ENCODE assay signal across 19 cellular contexts in genomic region chr1:61781151-61781550, GRCh38. TPM values are rescaled to one million over a fixed set of nuclear protein-coding genes. Genes with fewer than 3 reads are reported as not detected.
DNase-seq lines count a peak whose midpoint lies in the region; ATAC-seq and TF ChIP-seq lines count a peak whose summit lies in the region.
"Had no signal": no experiment of that assay in that cellular context is flagged by ENCODE, and none has a peak within 500 bp of the region (broad histone marks: within the 10 kb centered on the region; RNA-seq: fewer than 3 reads in every experiment).

No MANE protein-coding gene starts in this region.

- H3K4me1 ChIP-seq in CD4-positive, CD25-positive, alpha-beta regulatory T cell (ENCODE audit: control insufficient read depth, insufficient read depth, low read length, poor library complexity, severe bottlenecking), result peaks cover 37% of the 10 kb centered on the region
- peaks cover 37% of the 10 kb centered on the region for H3K4me1 ChIP-seq in CD8-positive, alpha-beta T cell (ENCODE audit: insufficient read depth, low read length)
- H3K4me1 ChIP-seq in SJCRH30, result peaks cover 6% of the 10 kb centered on the region; the same call in 1 of the 2 replicates

- ATAC-seq in CD4-positive, CD25-positive, alpha-beta regulatory T cell (ENCODE audit: low read depth in 2 of 2), result no peak
- no peak for ATAC-seq in CD8-positive, alpha-beta T cell
- ATAC-seq in activated T-helper 17 cell treated with anti-CD3 and anti-CD28 coated beads, Interleukin-2, amount 50 U/mL, for 72 hours (replicated peaks), result no peak
- ATAC-seq in HG03354 (IDR thresholded peaks at IDR 0.05; ENCODE audit: poor library complexity, severe bottlenecking, unreplicated experiment) (no peak), HG03175 (IDR thresholded peaks at IDR 0.05; ENCODE audit: unreplicated experiment) (no peak), HG03280 (IDR thresholded peaks at IDR 0.05; ENCODE audit: unreplicated experiment) (no peak)
- ATAC-seq: activated CD4-positive, CD25-positive, alpha-beta regulatory T cell treated with anti-CD3 and anti-CD28 coated beads, Interleukin-2, amount 50 U/mL, for 24 hours had no signal

- intact Hi-C loops in CD8-positive, alpha-beta T cell (cut with DNase I, micrococcal nuclease), result loop anchor here in 1 of 2 experiments (5.0 kb wide), 1 partner anchor 39 kb away; the partner anchor contains the start of gene PATJ

- peak in 1 of 3 donors; percentile 20 for DNase-seq in CD4-positive, CD25-positive, alpha-beta regulatory T cell
- no peak for DNase-seq in CD8-positive, alpha-beta T cell
- DNase-seq in SJCRH30 (peak; percentile 6 to 54), anterior cingulate cortex (lab: John Stamatoyannopoulos, UW) (no peak)
- DNase-seq: kidney, NCI-H1417, NCI-H2081 treated with DMSO at 0.1 percent for 48 hours, NCI-H446 treated with DMSO at 0.1 percent for 48 hours, Right ventricle myocardium superior, T1000 had no signal

- peak overlapping the region in 2 of 3 donors; percentile 4 to 42 for H3K27ac Mint-ChIP-seq in CD4-positive, CD25-positive, alpha-beta regulatory T cell
- peak overlapping the region; percentile 20 for H3K27ac Mint-ChIP-seq in CD8-positive, alpha-beta T cell
- no peak overlapping the region for H3K27ac Mint-ChIP-seq in activated T-helper 17 cell treated with anti-CD3 and anti-CD28 coated beads, Interleukin-2, amount 50 U/mL, for 72 hours
- H3K27ac Mint-ChIP-seq: type B pancreatic cell had no signal

- H3K9me3 ChIP-seq in CD4-positive, CD25-positive, alpha-beta regulatory T cell (ENCODE audit: control insufficient read depth in 2 of 2, low read length in 2 of 2), result no peaks in the 10 kb centered on the region
- H3K9me3 ChIP-seq in CD8-positive, alpha-beta T cell (ENCODE audit: low read length), result no peaks in the 10 kb centered on the region
- H3K9me3 ChIP-seq in SJCRH30 (replicated peaks), result no peaks in the 10 kb centered on the region
- H3K9me3 ChIP-seq: neutrophil had no signal

- peaks cover 20 to 53% (median 38%) of the 10 kb centered on the region in 4 donors for H3K4me1 Mint-ChIP-seq in CD4-positive, CD25-positive, alpha-beta regulatory T cell
- peaks cover 54% of the 10 kb centered on the region for H3K4me1 Mint-ChIP-seq in CD8-positive, alpha-beta T cell (ENCODE audit: low read depth)
- H3K4me1 Mint-ChIP-seq in activated T-helper 17 cell treated with anti-CD3 and anti-CD28 coated beads, Interleukin-2, amount 50 U/mL, for 72 hours, result peaks cover 30% of the 10 kb centered on the region

- peak overlapping the region; percentile 83 for H3K4me3 ChIP-seq in CD4-positive, CD25-positive, alpha-beta regulatory T cell (ENCODE audit: low read depth, low read length)
- H3K4me3 ChIP-seq in CD8-positive, alpha-beta T cell (ENCODE audit: low read depth, low read length), result no peak overlapping the region
- H3K4me3 ChIP-seq in SJCRH30, result no peak overlapping the region
- H3K4me3 ChIP-seq: lung had no signal

- no peaks in the 10 kb centered on the region for H3K9me3 Mint-ChIP-seq in CD4-positive, CD25-positive, alpha-beta regulatory T cell
- no peaks in the 10 kb centered on the region for H3K9me3 Mint-ChIP-seq in CD8-positive, alpha-beta T cell
- H3K9me3 Mint-ChIP-seq in activated T-helper 17 cell treated with anti-CD3 and anti-CD28 coated beads, Interleukin-2, amount 50 U/mL, for 72 hours, result no peaks in the 10 kb centered on the region
- H3K9me3 Mint-ChIP-seq: type B pancreatic cell had no signal

- peak overlapping the region in 2 of 4 donors; percentile 5 to 33 for H3K4me3 Mint-ChIP-seq in CD4-positive, CD25-positive, alpha-beta regulatory T cell
- H3K4me3 Mint-ChIP-seq in CD8-positive, alpha-beta T cell, result peak overlapping the region; percentile 6
- H3K4me3 Mint-ChIP-seq in activated T-helper 17 cell treated with anti-CD3 and anti-CD28 coated beads, Interleukin-2, amount 50 U/mL, for 72 hours, result peak overlapping the region; percentile 4
- H3K4me3 Mint-ChIP-seq: type B pancreatic cell had no signal

- peaks cover 11% of the 10 kb centered on the region for H3K36me3 Mint-ChIP-seq in CD4-positive, CD25-positive, alpha-beta regulatory T cell
- peaks cover 17% of the 10 kb centered on the region for H3K36me3 Mint-ChIP-seq in CD8-positive, alpha-beta T cell
- peaks cover 13% of the 10 kb centered on the region for H3K36me3 Mint-ChIP-seq in activated T-helper 17 cell treated with anti-CD3 and anti-CD28 coated beads, Interleukin-2, amount 50 U/mL, for 72 hours (ENCODE audit: low read depth)

- no peak overlapping the region for H3K27ac ChIP-seq in CD4-positive, CD25-positive, alpha-beta regulatory T cell (ENCODE audit: insufficient read depth, low read length, poor library complexity, severe bottlenecking)
- no peak overlapping the region for H3K27ac ChIP-seq in CD8-positive, alpha-beta T cell (ENCODE audit: low read depth, low read length)
- no peak overlapping the region for H3K27ac ChIP-seq in SJCRH30
- H3K27ac ChIP-seq: C4-2B, neutrophil had no signal

- no peaks in the 10 kb centered on the region for H3K27me3 ChIP-seq in CD4-positive, CD25-positive, alpha-beta regulatory T cell (ENCODE audit: control insufficient read depth, insufficient read depth, low read length)
- H3K27me3 ChIP-seq in CD8-positive, alpha-beta T cell (ENCODE audit: insufficient read depth, low read length), result no peaks in the 10 kb centered on the region
- H3K27me3 ChIP-seq in SJCRH30, result no peaks in the 10 kb centered on the region
- H3K27me3 ChIP-seq: neutrophil had no signal

- H3K27me3 Mint-ChIP-seq in CD4-positive, CD25-positive, alpha-beta regulatory T cell, result no peaks in the 10 kb centered on the region
- H3K27me3 Mint-ChIP-seq in CD8-positive, alpha-beta T cell (ENCODE audit: low read depth), result no peaks in the 10 kb centered on the region
- H3K27me3 Mint-ChIP-seq in activated T-helper 17 cell treated with anti-CD3 and anti-CD28 coated beads, Interleukin-2, amount 50 U/mL, for 72 hours, result no peaks in the 10 kb centered on the region
- H3K27me3 Mint-ChIP-seq: type B pancreatic cell had no signal

- POLR2A ChIA-PET in CD8-positive, alpha-beta T cell (lab: Charles Lee), result no interaction called here

- no peak for TF ChIP-seq CTCF in CD8-positive, alpha-beta T cell (IDR thresholded peaks at IDR 0.05)

- peaks cover 5% of the 10 kb centered on the region for H3K36me3 ChIP-seq in CD4-positive, CD25-positive, alpha-beta regulatory T cell (ENCODE audit: control insufficient read depth, insufficient read depth, low read length)
- no peaks in the 10 kb centered on the region for H3K36me3 ChIP-seq in CD8-positive, alpha-beta T cell (ENCODE audit: insufficient read depth, low read length)
- no peaks in the 10 kb centered on the region for H3K36me3 ChIP-seq in SJCRH30
- H3K36me3 ChIP-seq: neutrophil had no signal

- CTCF ChIA-PET in CD8-positive, alpha-beta T cell (lab: Charles Lee), result no interaction called here

RNA-seq across cellular contexts. Expression of gene PATJ, which starts 38.9 kb away (rescaled TPM):
- total RNA-seq in CD4-positive, CD25-positive, alpha-beta regulatory T cell, result 49.2 TPM
- polyA plus RNA-seq in CD4-positive, CD25-positive, alpha-beta regulatory T cell, result 10 to 100 TPM in 3 of 4 donors, 1 to 10 TPM in 1; 8.6 to 19.3 (median 15.5) TPM
- total RNA-seq in CD8-positive, alpha-beta T cell, result 10 to 100 TPM; 33.7 to 35.4 TPM
- 4.0 and 4.5 TPM in 2 replicates for total RNA-seq in SJCRH30 (2014; rRNA removed; shearing (Covaris generic))
- 10 to 100 TPM; 15.7 to 30.1 TPM for total RNA-seq in activated T-helper 17 cell treated with anti-CD3 and anti-CD28 coated beads, Interleukin-2, amount 50 U/mL, for 72 hours

RNA-seq across cellular contexts. Expression of gene TM2D1, which starts 56.2 kb away (rescaled TPM):
- total RNA-seq in CD4-positive, CD25-positive, alpha-beta regulatory T cell, result 26.9 TPM
- polyA plus RNA-seq in CD4-positive, CD25-positive, alpha-beta regulatory T cell, result 10 to 100 TPM; 41.3 to 53.9 (median 50.6) TPM
- total RNA-seq in CD8-positive, alpha-beta T cell, result 10 to 100 TPM; 12.7 to 14.8 TPM
- total RNA-seq in SJCRH30 (2014; rRNA removed; shearing (Covaris generic)), result 36.5 and 55.7 TPM in 2 replicates
- 10 to 100 TPM; 35.1 to 44.3 TPM for total RNA-seq in activated T-helper 17 cell treated with anti-CD3 and anti-CD28 coated beads, Interleukin-2, amount 50 U/mL, for 72 hours

Comparison
In these comparisons a context has a peak if more than half of its experiments do, and no peak if none do; other contexts are left out.
1. DNase-seq: peak in SJCRH30 (2 of 2); none in CD8-positive, alpha-beta T cell (0 of 7) and anterior cingulate cortex (0 of 58).